In genomic region chr1:39575191-39576015, GRCh38 we compare ENCODE assay signal across 8 cellular contexts. TPM values are rescaled to one million over a fixed set of nuclear protein-coding genes. Genes with fewer than 3 reads are reported as not detected.
DNase-seq lines count a peak whose midpoint lies in the region; ATAC-seq and TF ChIP-seq lines count a peak whose summit lies in the region.

No MANE protein-coding gene starts in this region.

- no peaks in the 10 kb centered on the region for H3K27me3 ChIP-seq in right cardiac atrium (ENCODE audit: control insufficient read depth, insufficient read depth)
- no peaks in the 10 kb centered on the region for H3K27me3 ChIP-seq in psoas muscle (ENCODE audit: insufficient read depth in 3 of 3, low read length in 2 of 3)

- H3K9me3 ChIP-seq in right cardiac atrium (ENCODE audit: control insufficient read depth, low read length) = no peaks in the 10 kb centered on the region
- H3K9me3 ChIP-seq in psoas muscle = no peaks in the 10 kb centered on the region

- H3K27ac Mint-ChIP-seq in T-cell = peak overlapping the region; percentile 90 to 91

- POLR2A ChIA-PET in T-cell (lab: Charles Lee) = interaction anchor here (0.6 to 0.9 kb wide), 2 partner anchors 23 to 163 kb away, joined by 6 to 12 read pairs; partner anchors contain the start of gene PPIE (in 1 of the 2)

- H3K27ac ChIP-seq in right cardiac atrium (ENCODE audit: low read length) (peak overlapping the region; percentile 71), psoas muscle (peak overlapping the region; percentile 89)

- intact Hi-C loops in right cardiac atrium (cut with DNase I) (no loop called here), psoas muscle (cut with DNase I) (no loop called here)

- peaks cover 14% of the 10 kb centered on the region for H3K36me3 Mint-ChIP-seq in T-cell

- H3K4me1 Mint-ChIP-seq in T-cell = peaks cover 27 to 46% (median 45%) of the 10 kb centered on the region in 3 donors

- no peaks in the 10 kb centered on the region for H3K9me3 Mint-ChIP-seq in T-cell

- peak overlapping the region; percentile 83 to 89 (median 88) for H3K4me3 Mint-ChIP-seq in T-cell

- DNase-seq in EL = peak; percentile 61
- DNase-seq in T-cell = peak; percentile 11 to 64 (median 50)
- peak in 30 of 56 donors; percentile 6 to 44 (median 21) for DNase-seq in amygdala (lab: John Stamatoyannopoulos, UW)
- peak; percentile 71 to 84 (median 80) for DNase-seq in right cardiac atrium
- peak; percentile 68 to 82 for DNase-seq in psoas muscle
- no peak for DNase-seq in HuH-7 (ENCODE audit: low spot score)
- no peak for DNase-seq in Kasumi-1 (lab: John Stamatoyannopoulos, UW)

- ATAC-seq in HG03457 (IDR thresholded peaks at IDR 0.05; ENCODE audit: unreplicated experiment) (peak; percentile 4), T-cell (replicated peaks in 1 of 4) (peak; percentile 52 to 67 (median 55)), right cardiac atrium (peak; percentile 58 to 67), psoas muscle (peak; percentile 35 to 43 (median 40))

- H3K36me3 ChIP-seq in psoas muscle (ENCODE audit: insufficient read depth in 1 of 2, low read depth in 1 of 2) = peaks cover 11 to 31% of the 10 kb centered on the region in 2 donors

- no peak for TF ChIP-seq CTCF in psoas muscle (IDR thresholded peaks at IDR 0.05)

- CTCF ChIA-PET in T-cell (lab: Charles Lee) = interaction anchor here in 1 of 2 donors (0.6 to 0.7 kb wide), 2 partner anchors 9 to 20 kb away, joined by 3 to 8 read pairs; no protein-coding TSS in a partner anchor

- H3K4me3 ChIP-seq in right cardiac atrium (ENCODE audit: low read length) = peak overlapping the region; percentile 97
- H3K4me3 ChIP-seq in psoas muscle = peak overlapping the region; percentile 77

- WGBS in right cardiac atrium = 3% methylated on average over 48 of the region's 48 CpGs
- 1 to 2% (median 2%) methylated on average over 31 to 48 of the region's 48 CpGs for WGBS in psoas muscle, 3 donors

- H3K4me1 ChIP-seq in right cardiac atrium (ENCODE audit: control insufficient read depth, insufficient read depth, low read length) = peaks cover 7% of the 10 kb centered on the region
- H3K4me1 ChIP-seq in psoas muscle = peaks cover 19% of the 10 kb centered on the region

- H3K27me3 Mint-ChIP-seq in T-cell = no peaks in the 10 kb centered on the region

RNA-seq across cellular contexts. Expression of gene PABPC4, which starts 1.2 kb away (rescaled TPM):
- total RNA-seq in T-cell = 100 to 1,000 TPM; 266 to 314 (median 276) TPM
- 100 to 1,000 TPM; 267 to 489 (median 336) TPM for total RNA-seq in right cardiac atrium
- polyA plus RNA-seq in right cardiac atrium = 154 TPM
- total RNA-seq in psoas muscle = 100 to 1,000 TPM; 370 to 530 (median 476) TPM
- polyA plus RNA-seq in psoas muscle = 100 to 1,000 TPM; 194 to 302 (median 241) TPM

Comparison
In these comparisons a context has a peak if more than half of its experiments do, and no peak if none do; other contexts are left out.
1. DNase-seq: peak in EL (single experiment), T-cell (34 of 34), amygdala (30 of 56), right cardiac atrium (3 of 3) and psoas muscle (2 of 2); none in HuH-7 (single experiment) and Kasumi-1 (0 of 2).
2. ATAC-seq: peak in every context shown above with its lines; median percentile 62 in right cardiac atrium; 55 in T-cell; 40 in psoas muscle; 4 in HG03457.